8 cellular contexts compared by ENCODE assay signal in the genomic region with DNA sequence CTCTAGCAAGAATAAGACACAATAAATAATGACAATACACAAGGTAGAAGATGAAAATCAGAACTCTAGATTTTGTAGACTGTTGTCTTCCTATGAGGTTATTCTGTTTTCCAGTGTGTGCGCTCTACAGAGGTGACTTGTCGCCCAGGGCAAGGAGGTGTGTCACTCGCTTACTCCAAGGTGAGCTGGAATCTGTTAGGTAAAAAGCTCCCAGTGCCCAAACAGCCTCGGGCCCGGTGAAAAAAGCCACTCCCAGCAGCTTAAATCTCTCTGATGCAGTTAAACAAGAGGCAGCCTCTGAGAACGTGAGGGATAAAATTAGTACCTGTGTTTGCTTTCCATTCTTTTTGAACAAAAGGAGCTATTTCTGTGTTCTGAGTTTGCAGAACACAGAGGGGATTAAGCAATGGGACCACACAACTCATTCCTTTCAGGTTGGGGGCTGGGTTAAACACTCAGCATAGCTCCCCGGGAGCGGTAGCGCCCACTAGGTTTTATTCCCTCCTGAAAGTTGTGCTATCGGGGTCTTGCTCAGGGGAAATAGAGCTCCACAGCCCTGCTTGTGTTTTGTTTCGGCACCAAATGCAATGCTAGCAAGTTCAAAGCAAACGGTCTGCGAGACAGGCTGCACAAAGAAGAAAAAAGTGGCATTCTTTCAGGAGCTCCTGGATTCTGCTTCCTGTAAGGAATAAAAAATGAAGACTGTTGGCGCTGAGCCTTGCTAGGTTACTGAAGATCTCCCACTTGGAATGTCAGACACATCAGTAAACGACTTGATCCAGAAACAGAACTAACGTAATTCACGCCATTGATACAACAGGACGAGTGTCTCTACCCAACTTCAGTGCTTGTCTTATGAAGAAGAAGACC.
DNase-seq lines count a peak whose midpoint lies in the region; ATAC-seq and TF ChIP-seq lines count a peak whose summit lies in the region.

No MANE protein-coding gene starts in this region.

- no peak overlapping the region for H3K27ac Mint-ChIP-seq in glutamatergic neuron (ENCODE audit: unreplicated experiment)

- ATAC-seq in Right ventricle myocardium superior (ENCODE audit: poor library complexity) (no peak), GM19351 (IDR thresholded peaks at IDR 0.05; ENCODE audit: unreplicated experiment) (no peak), HG02588 (IDR thresholded peaks at IDR 0.05; ENCODE audit: unreplicated experiment) (no peak)

- TF ChIP-seq CTCF in left ventricle myocardium inferior (IDR thresholded peaks at IDR 0.05; ENCODE audit: borderline replicate concordance): no peak
- no peak for TF ChIP-seq CTCF in astrocyte of the spinal cord (IDR thresholded peaks at IDR 0.05; ENCODE audit: low read depth, low read length)
- TF ChIP-seq CTCF in glutamatergic neuron (IDR thresholded peaks at IDR 0.05; ENCODE audit: partially characterized antibody, unreplicated experiment): no peak

- H3K27me3 ChIP-seq in left ventricle myocardium inferior (ENCODE audit: low read depth): peaks cover 81% of the 10 kb centered on the region
- H3K27me3 ChIP-seq in mononuclear cell (ENCODE audit: insufficient read depth, low read length): peaks cover 7% of the 10 kb centered on the region

- H3K9me3 ChIP-seq in left ventricle myocardium inferior (replicated peaks) (no peaks in the 10 kb centered on the region), mononuclear cell (ENCODE audit: low read depth, low read length) (no peaks in the 10 kb centered on the region)

- in situ Hi-C loops in astrocyte of the spinal cord (cut with HindIII; ENCODE audit: low sequenced_read_pairs): no loop called here

- peaks cover 8% of the 10 kb centered on the region for H3K4me1 ChIP-seq in left ventricle myocardium inferior
- H3K4me1 ChIP-seq in mononuclear cell (ENCODE audit: insufficient read depth, low read length): no peaks in the 10 kb centered on the region

- no peaks in the 10 kb centered on the region for H3K36me3 ChIP-seq in left ventricle myocardium inferior

- H3K9me3 Mint-ChIP-seq in glutamatergic neuron (ENCODE audit: unreplicated experiment): no peaks in the 10 kb centered on the region

- no peak for DNase-seq in left ventricle myocardium inferior
- DNase-seq in Right ventricle myocardium superior: no peak
- DNase-seq in astrocyte of the spinal cord (ENCODE audit: low read depth, low spot score): peak; percentile 9
- DNase-seq in glutamatergic neuron: no peak
- DNase-seq in stimulated activated CD4-positive, alpha-beta T cell treated with anti-CD3 and anti-CD28 coated beads, Interleukin-4, amount 100 ng/mL, for 24 hours: no peak

- H3K4me1 Mint-ChIP-seq in glutamatergic neuron (ENCODE audit: low read depth, unreplicated experiment): no peaks in the 10 kb centered on the region

- no peaks in the 10 kb centered on the region for H3K36me3 Mint-ChIP-seq in glutamatergic neuron (ENCODE audit: unreplicated experiment)

- H3K4me3 Mint-ChIP-seq in glutamatergic neuron (ENCODE audit: unreplicated experiment): no peak overlapping the region

- H3K4me3 ChIP-seq in left ventricle myocardium inferior: peak overlapping the region; percentile 52
- H3K4me3 ChIP-seq in astrocyte of the spinal cord (ENCODE audit: low read depth, low read length): peak overlapping the region; percentile 26
- H3K4me3 ChIP-seq in mononuclear cell (ENCODE audit: low read length): peak overlapping the region; percentile 19

- peaks cover 2% of the 10 kb centered on the region for H3K27me3 Mint-ChIP-seq in glutamatergic neuron (ENCODE audit: unreplicated experiment)

- intact Hi-C loops in left ventricle myocardium inferior (cut with micrococcal nuclease): no loop called here
- intact Hi-C loops in Right ventricle myocardium superior (cut with DNase I): no loop called here

- no peak overlapping the region for H3K27ac ChIP-seq in left ventricle myocardium inferior (replicated peaks)
